Comparison of ENCODE assay signal across 7 cellular contexts in the genomic region with DNA sequence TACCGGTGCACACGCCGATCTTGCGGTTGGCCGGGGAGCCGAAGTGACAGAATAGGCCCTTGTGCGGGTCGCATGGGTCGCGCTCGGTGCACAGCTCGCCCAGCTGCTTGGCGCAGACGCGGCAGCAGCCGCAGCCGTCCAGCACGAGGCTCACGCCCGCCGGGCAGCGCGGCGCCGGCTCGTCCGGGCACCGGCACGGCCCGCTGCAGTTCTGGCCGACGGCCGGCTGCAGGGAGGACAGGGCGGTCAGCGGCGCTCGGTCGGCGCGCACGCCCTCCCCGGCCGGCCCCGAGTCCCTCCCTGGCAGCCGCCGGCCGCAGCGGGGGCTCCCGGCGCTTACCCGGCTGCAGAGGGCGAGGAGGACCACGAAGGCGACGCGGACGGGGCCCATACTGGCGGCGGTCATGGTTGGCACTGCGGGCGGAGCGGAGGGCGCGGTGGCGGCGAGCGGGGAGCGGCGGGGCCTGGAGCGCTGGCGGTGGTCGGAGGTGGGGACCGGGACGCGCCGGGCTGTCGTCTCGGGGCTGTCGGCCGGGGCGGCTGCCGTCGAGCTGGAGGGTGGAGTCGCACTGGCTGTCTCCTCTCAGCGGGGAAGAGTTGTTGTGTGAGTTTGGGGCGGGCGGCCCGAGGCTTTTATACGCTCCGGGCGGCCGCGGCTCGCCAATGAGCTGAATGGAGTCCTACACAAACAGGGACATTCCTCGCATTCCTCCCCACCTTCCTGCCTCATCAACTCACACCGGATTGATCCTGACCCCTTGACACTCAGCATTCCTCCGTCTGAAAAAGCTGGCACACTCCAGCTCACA. TPM values are rescaled to one million over a fixed set of nuclear protein-coding genes. Genes with fewer than 3 reads are reported as not detected.
DNase-seq lines count a peak whose midpoint lies in the region; ATAC-seq and TF ChIP-seq lines count a peak whose summit lies in the region.

CCN2 (minus strand) TSS at position 606 of the 809 bp plus-strand sequence; CDS start at position 406, 200 bp downstream.

- DNase-seq in GM04503 (ENCODE audit: low read depth) (peak; percentile 98), HT-29 (ENCODE audit: low spot score) (peak; percentile 85), globus pallidus (ENCODE audit: low spot score) (peak; percentile 41), NCI-H345 (lab: John Stamatoyannopoulos, UW) (no peak), NOMO-1 treated with dmso at 0.1 percent for 144 hours (lab: John Stamatoyannopoulos, UW; ENCODE audit: unreplicated experiment) (no peak)
- DNase-seq in activated naive CD8-positive, alpha-beta T cell treated with anti-CD3 and anti-CD28 coated beads, Interleukin-2, amount 10 ng/mL, durations not matched to agents 7 days and 5 days: peak; percentile 31

- peak; percentile 23 for TF ChIP-seq RAD21 in neural cell (conservative IDR thresholded peaks at IDR 0.05)

- no peak within 1 kb of the TSS for H3K27ac Mint-ChIP-seq in activated naive CD8-positive, alpha-beta T cell treated with anti-CD3 and anti-CD28 coated beads, Interleukin-2, amount 10 ng/mL, durations not matched to agents 7 days and 5 days

- no peak within 1 kb of the TSS for H3K27ac ChIP-seq in neural cell (ENCODE audit: low read length)

- no peaks in the 10 kb centered on the region for H3F3A ChIP-seq in neural cell (ENCODE audit: insufficient read depth, low read length, poor library complexity, severe bottlenecking)

- peak within 1 kb of the TSS; percentile 40 for H3K9ac ChIP-seq in neural cell (ENCODE audit: low read length)

- TF ChIP-seq CTCF in neural cell (IDR thresholded peaks at IDR 0.05; ENCODE audit: poor library complexity, severe bottlenecking): peak; percentile 49

- peaks cover 5% of the 10 kb centered on the region for H3K4me1 Mint-ChIP-seq in activated naive CD8-positive, alpha-beta T cell treated with anti-CD3 and anti-CD28 coated beads, Interleukin-2, amount 10 ng/mL, durations not matched to agents 7 days and 5 days

- no peaks in the 10 kb centered on the region for H3K36me3 ChIP-seq in neural cell (ENCODE audit: insufficient read depth, low read length)

- H3K9me2 ChIP-seq in neural cell (ENCODE audit: insufficient read depth, low read length): no peaks in the 10 kb centered on the region

- H3K4me3 ChIP-seq in neural cell (ENCODE audit: low read length): peak within 1 kb of the TSS; percentile 63

- TF ChIP-seq EP300 in neural cell (conservative IDR thresholded peaks at IDR 0.05; ENCODE audit: poor library complexity, severe bottlenecking): no peak

- no peaks in the 10 kb centered on the region for H3K36me3 Mint-ChIP-seq in activated naive CD8-positive, alpha-beta T cell treated with anti-CD3 and anti-CD28 coated beads, Interleukin-2, amount 10 ng/mL, durations not matched to agents 7 days and 5 days

- no peaks in the 10 kb centered on the region for H3K79me2 ChIP-seq in neural cell (replicated peaks; ENCODE audit: insufficient read depth, low read length)

- H3K4me2 ChIP-seq in neural cell (ENCODE audit: low read length): peak within 1 kb of the TSS; percentile 1

- H3K4me3 Mint-ChIP-seq in activated naive CD8-positive, alpha-beta T cell treated with anti-CD3 and anti-CD28 coated beads, Interleukin-2, amount 10 ng/mL, durations not matched to agents 7 days and 5 days: peak within 1 kb of the TSS; percentile 85

- H3K9me3 Mint-ChIP-seq in activated naive CD8-positive, alpha-beta T cell treated with anti-CD3 and anti-CD28 coated beads, Interleukin-2, amount 10 ng/mL, durations not matched to agents 7 days and 5 days: no peaks in the 10 kb centered on the region

- POLR2A ChIA-PET in activated naive CD8-positive, alpha-beta T cell treated with anti-CD3 and anti-CD28 coated beads, Interleukin-2, amount 10 ng/mL, durations not matched to agents 7 days and 5 days (lab: Charles Lee): no interaction called here

- H2AFZ ChIP-seq in neural cell (ENCODE audit: low read depth, low read length): peak within 1 kb of the TSS; percentile 29

- no peak for ATAC-seq in activated naive CD8-positive, alpha-beta T cell treated with anti-CD3 and anti-CD28 coated beads, Interleukin-2, amount 10 ng/mL, durations not matched to agents 7 days and 5 days (ENCODE audit: low read depth)

- peaks cover 11% of the 10 kb centered on the region for H3K27me3 ChIP-seq in neural cell (ENCODE audit: insufficient read depth, low read depth, low read length)

- H4K20me1 ChIP-seq in neural cell (ENCODE audit: insufficient read depth): no peaks in the 10 kb centered on the region

- no peaks in the 10 kb centered on the region for H3K9me3 ChIP-seq in neural cell (ENCODE audit: low read length)

- peaks cover 72% of the 10 kb centered on the region for H3K27me3 Mint-ChIP-seq in activated naive CD8-positive, alpha-beta T cell treated with anti-CD3 and anti-CD28 coated beads, Interleukin-2, amount 10 ng/mL, durations not matched to agents 7 days and 5 days

TF ChIP-seq in neural cell, 6 proteins besides CTCF, POLR2A, EP300 and RAD21:
- no peak for TF ChIP-seq EZH2 (IDR thresholded peaks at IDR 0.05; ENCODE audit: borderline replicate concordance, insufficient read depth, low read length, poor library complexity, severe bottlenecking)
- peak; percentile 29 for TF ChIP-seq SMC3 (conservative IDR thresholded peaks at IDR 0.05; ENCODE audit: poor library complexity)

RNA-seq across cellular contexts. Expression of gene CCN2, which starts in this region (rescaled TPM):
- total RNA-seq in HT-29 (2014; rRNA removed; shearing (Covaris generic)): 29.2 and 32.8 TPM in 2 replicates
- not detected for total RNA-seq in activated naive CD8-positive, alpha-beta T cell treated with anti-CD3 and anti-CD28 coated beads, Interleukin-2, amount 10 ng/mL, durations not matched to agents 7 days and 5 days
- 1.5 and 2.3 TPM in 2 replicates for polyA plus RNA-seq in neural cell
- 0.73 and 3.2 TPM in 2 replicates for polyA minus RNA-seq in neural cell

Comparison
In these comparisons a context has a peak if more than half of its experiments do, and no peak if none do; other contexts are left out.
1. RNA of gene CCN2 (total RNA-seq): 29.2 to 32.8 TPM in HT-29; not detected in activated naive CD8-positive, alpha-beta T cell treated with anti-CD3 and anti-CD28 coated beads, Interleukin-2, amount 10 ng/mL, durations not matched to agents 7 days and 5 days; every median in the first group is over 10 times any median in the second.
2. Peak in DNase-seq in activated naive CD8-positive, alpha-beta T cell treated with anti-CD3 and anti-CD28 coated beads, Interleukin-2, amount 10 ng/mL, durations not matched to agents 7 days and 5 days; RNA of the gene not detected or under 1 TPM.
3. DNase-seq: peak in GM04503 (single experiment), HT-29 (single experiment) and globus pallidus (single experiment); none in NCI-H345 (single experiment) and NOMO-1 treated with dmso at 0.1 percent for 144 hours (single experiment).